ENCODE assay signal across 9 cellular contexts in genomic region chr2:201465524-201465971, GRCh38. TPM values are rescaled to one million over a fixed set of nuclear protein-coding genes. Genes with fewer than 3 reads are reported as not detected.
DNase-seq lines count a peak whose midpoint lies in the region; ATAC-seq and TF ChIP-seq lines count a peak whose summit lies in the region.
"Had no signal": no experiment of that assay in that cellular context is flagged by ENCODE, and none has a peak within 500 bp of the region (broad histone marks: within the 10 kb centered on the region; RNA-seq: fewer than 3 reads in every experiment).

No MANE protein-coding gene starts in this region.

- H4K20me1 ChIP-seq in GM23248 (ENCODE audit: insufficient read depth): no peaks in the 10 kb centered on the region

- TF ChIP-seq CTCF in astrocyte of the spinal cord (IDR thresholded peaks at IDR 0.05; ENCODE audit: low read depth, low read length): no peak
- no peak for TF ChIP-seq CTCF in right atrium auricular region (IDR thresholded peaks at IDR 0.05)

- in situ Hi-C loops in GM23248 (cut with MboI) (no loop called here), astrocyte of the spinal cord (cut with HindIII; ENCODE audit: low sequenced_read_pairs) (no loop called here)

- H3K9me2 ChIP-seq in GM23248 (ENCODE audit: insufficient read depth): no peaks in the 10 kb centered on the region

- H3K27me3 ChIP-seq in GM23248 (replicated peaks; ENCODE audit: insufficient read depth) (no peaks in the 10 kb centered on the region), right atrium auricular region (no peaks in the 10 kb centered on the region), skeletal muscle satellite cell (ENCODE audit: control insufficient read depth, insufficient read depth, low read length) (no peaks in the 10 kb centered on the region), H7 (ENCODE audit: control insufficient read depth, insufficient read depth, low read length) (no peaks in the 10 kb centered on the region)

- H3F3A ChIP-seq in GM23248 (ENCODE audit: insufficient read depth): peaks cover 21% of the 10 kb centered on the region

- no peak for DNase-seq in GM23248
- peak; percentile 29 for DNase-seq in astrocyte of the spinal cord (ENCODE audit: low read depth, low spot score)
- no peak for DNase-seq in right atrium auricular region (ENCODE audit: low spot score)
- DNase-seq in H7: no peak
- no peak for DNase-seq in AG08395 (ENCODE audit: low spot score)
- DNase-seq in cerebellar nuclear complex (lab: John Stamatoyannopoulos, UW): no peak
- DNase-seq: activated CD8-positive, alpha-beta memory T cell treated with anti-CD3 and anti-CD28 coated beads for 24 hours had no signal

- H3K36me3 ChIP-seq in GM23248 (ENCODE audit: low read depth): peaks cover 23% of the 10 kb centered on the region
- peaks cover 33% of the 10 kb centered on the region for H3K36me3 ChIP-seq in right atrium auricular region
- peaks cover 59% of the 10 kb centered on the region for H3K36me3 ChIP-seq in skeletal muscle satellite cell (ENCODE audit: insufficient read depth, low read length)
- no peaks in the 10 kb centered on the region; the same call in none of the 2 replicates for H3K36me3 ChIP-seq in H7 (replicated peaks; ENCODE audit: control insufficient read depth, insufficient read depth, low read length)

- no peak overlapping the region for H2AFZ ChIP-seq in GM23248

- WGBS in GM23248 (ENCODE audit: low coverage in 1 of 2, low lambda C conversion rate in 2 of 2, missing lambda C conversion rate in 2 of 2), 2 experiments: 67 to 86% methylated on average over 2 of the region's 2 CpGs

- H3K4me2 ChIP-seq in GM23248 (ENCODE audit: unreplicated experiment) (no peak overlapping the region), skeletal muscle satellite cell (ENCODE audit: low read length) (peak overlapping the region; percentile 49)

- H3K4me3 ChIP-seq in GM23248 (no peak overlapping the region), astrocyte of the spinal cord (ENCODE audit: low read depth, low read length) (no peak overlapping the region), right atrium auricular region (no peak overlapping the region), skeletal muscle satellite cell (ENCODE audit: low read length) (peak overlapping the region; percentile 15), H7 (ENCODE audit: insufficient read depth, low read depth, low read length) (no peak overlapping the region)

- H3K79me2 ChIP-seq in GM23248 (ENCODE audit: insufficient read depth): no peaks in the 10 kb centered on the region

- no peak for ATAC-seq in HG02571 (IDR thresholded peaks at IDR 0.05; ENCODE audit: unreplicated experiment)

- H3K4me1 ChIP-seq in GM23248 (ENCODE audit: insufficient read depth) (peaks cover 25% of the 10 kb centered on the region), right atrium auricular region (peaks cover 0 to 12% of the 10 kb centered on the region in 2 donors), skeletal muscle satellite cell (ENCODE audit: control insufficient read depth, insufficient read depth, low read length) (peaks cover 49% of the 10 kb centered on the region)

- H3K9me3 ChIP-seq in GM23248 (ENCODE audit: low read depth): no peaks in the 10 kb centered on the region
- no peaks in the 10 kb centered on the region for H3K9me3 ChIP-seq in right atrium auricular region
- no peaks in the 10 kb centered on the region for H3K9me3 ChIP-seq in skeletal muscle satellite cell (replicated peaks; ENCODE audit: low read length)

- H3K27ac ChIP-seq in GM23248: peak overlapping the region; percentile 34
- peak overlapping the region; percentile 68 to 74 for H3K27ac ChIP-seq in right atrium auricular region

- no peak overlapping the region for H3K9ac ChIP-seq in GM23248
- H3K9ac ChIP-seq in skeletal muscle satellite cell (ENCODE audit: low read depth, low read length): peak overlapping the region; percentile 59

RNA-seq across cellular contexts. Expression of gene STRADB, which starts 14.0 kb away (rescaled TPM):
- 21.2 and 31.2 TPM in 2 replicates for total RNA-seq in GM23248 (2014; rRNA removed; shearing (Covaris generic))
- 33.7 and 35.6 TPM in 2 replicates for polyA plus RNA-seq in GM23248 (2016; fragmentation: Nextera tagmentation; extraction: Ambion mirVana)
- 10 to 100 TPM; 28.5 to 78.1 TPM for total RNA-seq in right atrium auricular region
- total RNA-seq in skeletal muscle satellite cell (2012; rRNA removed): 33.9 and 38.5 TPM in 2 replicates
- total RNA-seq in H7 (2014; rRNA removed; shearing (Covaris generic)): 45.9 and 49.1 TPM in 2 replicates

RNA-seq across cellular contexts. Expression of gene TRAK2, which starts 14.3 kb away (rescaled TPM):
- 24.9 and 32.5 TPM in 2 replicates for total RNA-seq in GM23248 (2014; rRNA removed; shearing (Covaris generic))
- polyA plus RNA-seq in GM23248 (2016; fragmentation: Nextera tagmentation; extraction: Ambion mirVana): 21.4 and 24.3 TPM in 2 replicates
- 100 to 1,000 TPM in 1 of 2 donors, 10 to 100 TPM in 1; 89.7 to 130 TPM for total RNA-seq in right atrium auricular region
- total RNA-seq in skeletal muscle satellite cell (2012; rRNA removed): 39.1 and 48.7 TPM in 2 replicates
- 9.0 and 11.4 TPM in 2 replicates for total RNA-seq in H7 (2014; rRNA removed; shearing (Covaris generic))
